Comparison of ENCODE assay signal across 1 cellular context in the genomic region with DNA sequence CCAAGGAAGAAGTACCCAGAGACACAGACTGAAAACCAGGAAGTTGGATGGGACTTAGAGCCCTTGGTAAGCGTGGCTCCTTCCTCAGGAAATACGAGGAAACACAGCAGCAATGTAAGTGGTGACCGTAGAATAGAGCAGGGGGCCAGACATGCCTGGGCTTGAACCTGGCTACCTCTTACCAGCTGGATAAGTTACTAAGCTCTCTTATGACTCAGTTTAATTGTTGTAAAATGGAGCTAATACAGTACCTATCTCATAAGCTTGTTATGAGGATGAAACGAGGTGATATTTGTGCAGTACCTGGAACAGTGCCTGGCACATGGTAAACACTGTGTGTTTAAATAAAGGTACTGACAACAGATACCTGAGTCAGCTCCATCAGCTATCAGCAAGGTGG.
TF ChIP-seq lines count a peak whose summit lies in the region.

No MANE protein-coding gene starts in this region.

TF ChIP-seq in K562, 482 proteins besides CTCF, POLR2A, EP300 and RAD21 (continued from another document):
- TF ChIP-seq, protein P1, sequence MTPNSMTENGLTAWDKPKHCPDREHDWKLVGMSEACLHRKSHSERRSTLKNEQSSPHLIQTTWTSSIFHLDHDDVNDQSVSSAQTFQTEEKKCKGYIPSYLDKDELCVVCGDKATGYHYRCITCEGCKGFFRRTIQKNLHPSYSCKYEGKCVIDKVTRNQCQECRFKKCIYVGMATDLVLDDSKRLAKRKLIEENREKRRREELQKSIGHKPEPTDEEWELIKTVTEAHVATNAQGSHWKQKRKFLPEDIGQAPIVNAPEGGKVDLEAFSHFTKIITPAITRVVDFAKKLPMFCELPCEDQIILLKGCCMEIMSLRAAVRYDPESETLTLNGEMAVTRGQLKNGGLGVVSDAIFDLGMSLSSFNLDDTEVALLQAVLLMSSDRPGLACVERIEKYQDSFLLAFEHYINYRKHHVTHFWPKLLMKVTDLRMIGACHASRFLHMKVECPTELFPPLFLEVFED (CRISPR knock-in tag; conservative IDR thresholded peaks at IDR 0.05) = no peak
- TF ChIP-seq CEBPB (tag; IDR thresholded peaks at IDR 0.05) (no peak), CBFA2T3 (IDR thresholded peaks at IDR 0.05) (no peak), NONO (IDR thresholded peaks at IDR 0.05; ENCODE audit: low read depth in 2 of 2, low read length in 1 of 2) (no peak), ZNF224 (CRISPR knock-in tag; IDR thresholded peaks at IDR 0.05) (no peak), CAMTA2 (CRISPR knock-in tag; conservative IDR thresholded peaks at IDR 0.05) (no peak)
- TF ChIP-seq, protein P2, sequence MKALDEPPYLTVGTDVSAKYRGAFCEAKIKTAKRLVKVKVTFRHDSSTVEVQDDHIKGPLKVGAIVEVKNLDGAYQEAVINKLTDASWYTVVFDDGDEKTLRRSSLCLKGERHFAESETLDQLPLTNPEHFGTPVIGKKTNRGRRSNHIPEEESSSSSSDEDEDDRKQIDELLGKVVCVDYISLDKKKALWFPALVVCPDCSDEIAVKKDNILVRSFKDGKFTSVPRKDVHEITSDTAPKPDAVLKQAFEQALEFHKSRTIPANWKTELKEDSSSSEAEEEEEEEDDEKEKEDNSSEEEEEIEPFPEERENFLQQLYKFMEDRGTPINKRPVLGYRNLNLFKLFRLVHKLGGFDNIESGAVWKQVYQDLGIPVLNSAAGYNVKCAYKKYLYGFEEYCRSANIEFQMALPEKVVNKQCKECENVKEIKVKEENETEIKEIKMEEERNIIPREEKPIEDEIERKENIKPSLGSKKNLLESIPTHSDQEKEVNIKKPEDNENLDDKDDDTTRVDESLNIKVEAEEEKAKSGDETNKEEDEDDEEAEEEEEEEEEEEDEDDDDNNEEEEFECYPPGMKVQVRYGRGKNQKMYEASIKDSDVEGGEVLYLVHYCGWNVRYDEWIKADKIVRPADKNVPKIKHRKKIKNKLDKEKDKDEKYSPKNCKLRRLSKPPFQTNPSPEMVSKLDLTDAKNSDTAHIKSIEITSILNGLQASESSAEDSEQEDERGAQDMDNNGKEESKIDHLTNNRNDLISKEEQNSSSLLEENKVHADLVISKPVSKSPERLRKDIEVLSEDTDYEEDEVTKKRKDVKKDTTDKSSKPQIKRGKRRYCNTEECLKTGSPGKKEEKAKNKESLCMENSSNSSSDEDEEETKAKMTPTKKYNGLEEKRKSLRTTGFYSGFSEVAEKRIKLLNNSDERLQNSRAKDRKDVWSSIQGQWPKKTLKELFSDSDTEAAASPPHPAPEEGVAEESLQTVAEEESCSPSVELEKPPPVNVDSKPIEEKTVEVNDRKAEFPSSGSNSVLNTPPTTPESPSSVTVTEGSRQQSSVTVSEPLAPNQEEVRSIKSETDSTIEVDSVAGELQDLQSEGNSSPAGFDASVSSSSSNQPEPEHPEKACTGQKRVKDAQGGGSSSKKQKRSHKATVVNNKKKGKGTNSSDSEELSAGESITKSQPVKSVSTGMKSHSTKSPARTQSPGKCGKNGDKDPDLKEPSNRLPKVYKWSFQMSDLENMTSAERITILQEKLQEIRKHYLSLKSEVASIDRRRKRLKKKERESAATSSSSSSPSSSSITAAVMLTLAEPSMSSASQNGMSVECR (CRISPR knock-in tag; IDR thresholded peaks at IDR 0.05) = no peak
